In genomic region chr1:100038401-100039306, GRCh38 we compare ENCODE assay signal across 8 cellular contexts.
DNase-seq lines count a peak whose midpoint lies in the region; ATAC-seq and TF ChIP-seq lines count a peak whose summit lies in the region.

No MANE protein-coding gene starts in this region.

- H3K4me2 ChIP-seq in parathyroid adenoma (ENCODE audit: low read length) = peak overlapping the region; percentile 82

- no peaks in the 10 kb centered on the region for H3K27me3 Mint-ChIP-seq in activated naive CD4-positive, alpha-beta T cell treated with anti-CD3 and anti-CD28 coated beads, Interleukin-2, amount 50 U/mL, for 24 hours

- H3K36me3 Mint-ChIP-seq in activated naive CD4-positive, alpha-beta T cell treated with anti-CD3 and anti-CD28 coated beads, Interleukin-2, amount 50 U/mL, for 24 hours = peaks cover 9% of the 10 kb centered on the region

- peak in 1 of 2 donors; percentile 38 for TF ChIP-seq EP300 in tibial nerve (IDR thresholded peaks at IDR 0.05)

- H3K36me3 ChIP-seq in parathyroid adenoma (ENCODE audit: control insufficient read depth, insufficient read depth, low read length) (no peaks in the 10 kb centered on the region), tibial nerve (peaks cover 0 to 3% (median 0%) of the 10 kb centered on the region in 3 donors)

- H3K9me3 ChIP-seq in parathyroid adenoma (ENCODE audit: control insufficient read depth, low read length) (no peaks in the 10 kb centered on the region), tibial nerve (peaks cover 0 to 3% (median 0%) of the 10 kb centered on the region in 4 donors)

- H3K4me1 ChIP-seq in parathyroid adenoma = no peaks in the 10 kb centered on the region
- H3K4me1 ChIP-seq in tibial nerve = peaks cover 0 to 57% (median 25%) of the 10 kb centered on the region in 4 donors

- peaks cover 63% of the 10 kb centered on the region for H3K4me1 Mint-ChIP-seq in activated naive CD4-positive, alpha-beta T cell treated with anti-CD3 and anti-CD28 coated beads, Interleukin-2, amount 50 U/mL, for 24 hours

- peak overlapping the region; percentile 89 for H3K9ac ChIP-seq in parathyroid adenoma

- DNase-seq in DMS 273 treated with DMSO at 0.1 percent for 48 hours (lab: John Stamatoyannopoulos, UW) = peak; percentile 33
- DNase-seq in HT1080 (ENCODE audit: low read depth) = peak; percentile 49
- DNase-seq in SK-MEL-5 (ENCODE audit: low read depth, low spot score) = peak; percentile 37
- DNase-seq in Right ventricle myocardium inferior (ENCODE audit: missing footprints) = peak; percentile 87
- peak; percentile 14 to 36 for DNase-seq in tibial nerve (ENCODE audit: low spot score in 2 of 2)

- 0 to 1% methylated on average over 23 to 60 of the region's 70 CpGs for WGBS in tibial nerve, 2 donors

- H3K27me3 ChIP-seq in parathyroid adenoma (ENCODE audit: control insufficient read depth, insufficient read depth, low read length) (no peaks in the 10 kb centered on the region), tibial nerve (no peaks in the 10 kb centered on the region)

- peak overlapping the region; percentile 95 for H3K4me3 ChIP-seq in parathyroid adenoma (ENCODE audit: low read depth, low read length)
- H3K4me3 ChIP-seq in tibial nerve = peak overlapping the region; percentile 77 to 97 (median 90)

- H3K27ac ChIP-seq in parathyroid adenoma (peak overlapping the region; percentile 99), tibial nerve (peak overlapping the region; percentile 95 to 98 (median 97))

- TF ChIP-seq POLR2A in tibial nerve (IDR thresholded peaks at IDR 0.05) = no peak

- H3K4me3 Mint-ChIP-seq in activated naive CD4-positive, alpha-beta T cell treated with anti-CD3 and anti-CD28 coated beads, Interleukin-2, amount 50 U/mL, for 24 hours = peak overlapping the region; percentile 99

- H3K27ac Mint-ChIP-seq in activated naive CD4-positive, alpha-beta T cell treated with anti-CD3 and anti-CD28 coated beads, Interleukin-2, amount 50 U/mL, for 24 hours = peak overlapping the region; percentile 100

- peaks cover 17% of the 10 kb centered on the region for H3K79me2 ChIP-seq in parathyroid adenoma

- in situ Hi-C loops in SK-MEL-5 (cut with HindIII; ENCODE audit: low pct_unique_long_range_greater_than_20kb, low sequenced_read_pairs) = no loop called here

- H3K9me3 Mint-ChIP-seq in activated naive CD4-positive, alpha-beta T cell treated with anti-CD3 and anti-CD28 coated beads, Interleukin-2, amount 50 U/mL, for 24 hours = no peaks in the 10 kb centered on the region

- intact Hi-C loops in Right ventricle myocardium inferior (cut with DNase I) = loop anchor here (5.0 kb wide), 1 partner anchor 71 kb away; the partner anchor contains the start of gene SLC35A3

- ATAC-seq in GM21367 (IDR thresholded peaks at IDR 0.05; ENCODE audit: unreplicated experiment) (peak; percentile 41), Right ventricle myocardium inferior (peak; percentile 48)

- peak overlapping the region; percentile 74 for H2AFZ ChIP-seq in parathyroid adenoma

- TF ChIP-seq CTCF in parathyroid adenoma (IDR thresholded peaks at IDR 0.05) (no peak), tibial nerve (IDR thresholded peaks at IDR 0.05) (no peak)

Comparison
In these comparisons a context has a peak if more than half of its experiments do, and no peak if none do; other contexts are left out.
1. Peak in every context shown above with its lines: DNase-seq, ATAC-seq, H3K4me3 ChIP-seq and H3K27ac ChIP-seq.
2. DNase-seq: peak in every context shown above with its lines; median percentile 87 in Right ventricle myocardium inferior; 49 in HT1080; 37 in SK-MEL-5; 33 in DMS 273 treated with DMSO at 0.1 percent for 48 hours; 25 in tibial nerve.